In the genomic region with DNA sequence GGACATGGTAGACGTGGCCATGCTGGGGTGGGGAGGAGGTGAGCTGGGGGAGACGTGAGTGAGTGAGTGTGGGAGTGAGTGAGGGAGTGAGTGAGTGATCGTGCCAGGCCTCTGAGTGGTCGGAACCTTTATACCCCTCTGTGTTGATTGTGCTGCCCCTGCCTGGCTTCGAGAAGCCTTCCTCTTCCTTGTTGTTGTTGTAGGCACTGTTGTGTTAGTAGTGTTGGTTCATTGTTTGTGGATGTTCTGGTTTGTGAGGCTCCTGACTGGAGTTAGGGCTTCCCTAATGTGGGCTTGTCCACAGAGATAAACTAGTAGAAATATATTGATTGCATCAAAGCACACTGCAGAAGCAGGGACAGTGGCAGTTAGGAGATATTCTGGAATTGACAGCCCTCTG, we compare ENCODE assay signal across 29 cellular contexts. TPM values are rescaled to one million over a fixed set of nuclear protein-coding genes. Genes with fewer than 3 reads are reported as not detected.
"Had no signal": no experiment of that assay in that cellular context is flagged by ENCODE, and none has a peak within 500 bp of the region (broad histone marks: within the 10 kb centered on the region; RNA-seq: fewer than 3 reads in every experiment).

A gene with protein sequence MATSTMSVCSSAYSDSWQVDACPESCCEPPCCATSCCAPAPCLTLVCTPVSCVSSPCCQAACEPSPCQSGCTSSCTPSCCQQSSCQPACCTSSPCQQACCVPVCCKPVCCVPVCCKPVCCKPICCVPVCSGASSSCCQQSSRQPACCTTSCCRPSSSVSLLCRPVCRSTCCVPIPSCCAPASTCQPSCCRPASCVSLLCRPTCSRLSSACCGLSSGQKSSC (minus strand): TSS at position 101 of the 400 bp plus-strand sequence. CDS start 80 bp downstream, at position 21.

- DNase-seq: activated B cell treated with CpG ODN at 0.5 μM for 24 hours; activated CD4-positive, alpha-beta memory T cell treated with anti-CD3 and anti-CD28 coated beads for 36 hours; activated CD4-positive, alpha-beta T cell treated with anti-CD3 and anti-CD28 coated beads for 1 hour; activated CD4-positive, alpha-beta T cell treated with anti-CD3 and anti-CD28 coated beads, Interleukin-2, amount 10 ng/mL, durations not matched to agents 7 days and 5 days; activated CD8-positive, alpha-beta memory T cell treated with anti-CD3 and anti-CD28 coated beads, Interleukin-2, amount 50 U/mL, for 4 hours; activated effector memory CD4-positive, alpha-beta T cell treated with anti-CD3 and anti-CD28 coated beads, Interleukin-2, amount 50 U/mL, for 16 hours; activated naive CD4-positive, alpha-beta T cell treated with Interleukin-2 at 50 U/mL for 16 hours; activated naive CD8-positive, alpha-beta T cell treated with anti-CD3 and anti-CD28 coated beads, Interleukin-2, amount 50 U/mL, for 24 hours; activated T-cell treated with anti-CD3 and anti-CD28 coated beads, Interleukin-2, amount 50 U/mL, for 1 hour; amniotic stem cell; body of pancreas; central memory CD4-positive, alpha-beta T cell; Karpas-422; MM.1S; NCI-H1105; NCI-H1436 treated with DMSO at 0.1 percent for 48 hours; NCI-H187; NCI-H2081 treated with DMSO at 0.1 percent for 48 hours; NCI-H446; SIG-M5; T-helper 17 cell; T-helper 9 cell had no signal

- H3K4me1 Mint-ChIP-seq: activated CD4-positive, alpha-beta T cell treated with anti-CD3 and anti-CD28 coated beads, Interleukin-2, amount 10 ng/mL, durations not matched to agents 7 days and 5 days; activated naive CD8-positive, alpha-beta T cell treated with anti-CD3 and anti-CD28 coated beads, Interleukin-2, amount 50 U/mL, for 24 hours; T-helper 17 cell had no signal

- H3K4me1 ChIP-seq: ascending aorta, body of pancreas had no signal

- H3K9me3 ChIP-seq: body of pancreas had no signal

- H3K27ac Mint-ChIP-seq: activated B cell treated with CpG ODN at 0.5 μM for 24 hours; activated CD4-positive, alpha-beta memory T cell treated with anti-CD3 and anti-CD28 coated beads for 36 hours; activated CD4-positive, alpha-beta T cell treated with anti-CD3 and anti-CD28 coated beads, Interleukin-2, amount 10 ng/mL, durations not matched to agents 7 days and 5 days; activated naive CD8-positive, alpha-beta T cell treated with anti-CD3 and anti-CD28 coated beads, Interleukin-2, amount 50 U/mL, for 24 hours; T-helper 17 cell had no signal

- H3K36me3 ChIP-seq: ascending aorta had no signal

- ATAC-seq: activated naive CD4-positive, alpha-beta T cell treated with anti-CD3 and anti-CD28 coated beads, Interleukin-2, amount 50 U/mL, for 72 hours; activated naive CD8-positive, alpha-beta T cell treated with anti-CD3 and anti-CD28 coated beads, Interleukin-2, amount 50 U/mL, for 24 hours; body of pancreas; T-helper 17 cell had no signal

- H3K27me3 Mint-ChIP-seq: activated CD4-positive, alpha-beta memory T cell treated with anti-CD3 and anti-CD28 coated beads for 36 hours; T-helper 17 cell had no signal

- H3K4me3 Mint-ChIP-seq: activated B cell treated with CpG ODN at 0.5 μM for 24 hours; activated CD4-positive, alpha-beta memory T cell treated with anti-CD3 and anti-CD28 coated beads for 36 hours; activated CD4-positive, alpha-beta T cell treated with anti-CD3 and anti-CD28 coated beads, Interleukin-2, amount 10 ng/mL, durations not matched to agents 7 days and 5 days; activated naive CD8-positive, alpha-beta T cell treated with anti-CD3 and anti-CD28 coated beads, Interleukin-2, amount 50 U/mL, for 24 hours; T-helper 17 cell had no signal

- H3K27ac ChIP-seq: ascending aorta, body of pancreas had no signal

- H3K4me3 ChIP-seq: ascending aorta, body of pancreas had no signal

- H3K27me3 ChIP-seq: ascending aorta, body of pancreas had no signal

RNA-seq across cellular contexts. Expression of the gene that starts here (rescaled TPM):
- total RNA-seq: activated B cell treated with CpG ODN at 0.5 μM for 24 hours; activated CD4-positive, alpha-beta memory T cell treated with anti-CD3 and anti-CD28 coated beads for 36 hours; activated CD4-positive, alpha-beta T cell treated with anti-CD3 and anti-CD28 coated beads, Interleukin-2, amount 10 ng/mL, durations not matched to agents 7 days and 5 days; activated CD8-positive, alpha-beta memory T cell treated with anti-CD3 and anti-CD28 coated beads for 36 hours; activated naive CD4-positive, alpha-beta T cell treated with anti-CD3 and anti-CD28 coated beads, Interleukin-2, amount 50 U/mL, for 72 hours; ascending aorta; body of pancreas; bronchial epithelial cell; chondrocyte; OCI-LY7; RPMI7951; T-helper 17 cell had no signal
